7 cellular contexts compared by ENCODE assay signal in genomic region chr17:75270966-75271232, GRCh38. TPM values are rescaled to one million over a fixed set of nuclear protein-coding genes. Genes with fewer than 3 reads are reported as not detected.
DNase-seq lines count a peak whose midpoint lies in the region; ATAC-seq and TF ChIP-seq lines count a peak whose summit lies in the region.

Gene MIF4GD (minus strand): TSS chr17:75271231. CDS start chr17:75270195, 1,036 bp downstream.

- peak within 1 kb of the TSS; percentile 83 for H2AFZ ChIP-seq in neural cell (ENCODE audit: low read depth, low read length)

- WGBS in esophagus, 2 donors: 1% methylated on average over 22 to 39 of the region's 39 CpGs

- peaks cover 5% of the 10 kb centered on the region for H3K36me3 ChIP-seq in SJCRH30
- H3K36me3 ChIP-seq in esophagus (ENCODE audit: control insufficient read depth in 2 of 2, insufficient read depth in 2 of 2, low read length in 1 of 2): peaks cover 0 to 13% of the 10 kb centered on the region in 2 donors
- H3K36me3 ChIP-seq in neural cell (ENCODE audit: insufficient read depth, low read length): no peaks in the 10 kb centered on the region

- no peak for TF ChIP-seq CTCF in neural cell (IDR thresholded peaks at IDR 0.05; ENCODE audit: poor library complexity, severe bottlenecking)

- no peak for TF ChIP-seq EP300 in neural cell (conservative IDR thresholded peaks at IDR 0.05; ENCODE audit: poor library complexity, severe bottlenecking)

- H3K27me3 ChIP-seq in SJCRH30: no peaks in the 10 kb centered on the region
- H3K27me3 ChIP-seq in esophagus (ENCODE audit: control insufficient read depth in 1 of 2, insufficient read depth in 2 of 2, low read length in 2 of 2): no peaks in the 10 kb centered on the region
- no peaks in the 10 kb centered on the region for H3K27me3 ChIP-seq in neural cell (ENCODE audit: insufficient read depth, low read depth, low read length)

- H3K27ac ChIP-seq in SJCRH30 (peak within 1 kb of the TSS; percentile 13; the same call in 1 of the 2 replicates), esophagus (ENCODE audit: low read depth in 2 of 2, low read length in 1 of 2) (peak within 1 kb of the TSS; percentile 93 to 95), neural cell (ENCODE audit: low read length) (peak within 1 kb of the TSS; percentile 80)

- H3K4me2 ChIP-seq in neural cell (ENCODE audit: low read length): peak within 1 kb of the TSS; percentile 61

- DNase-seq in SJCRH30 (no peak), cerebellar cortex (ENCODE audit: low spot score) (no peak)
- no peak for DNase-seq in stimulated activated CD4-positive, alpha-beta T cell treated with anti-CD3 and anti-CD28 coated beads, Interleukin-15, amount 100 ng/mL, for 24 hours

- no peak for TF ChIP-seq RAD21 in neural cell (conservative IDR thresholded peaks at IDR 0.05)

- H3K4me1 ChIP-seq in SJCRH30 (peaks cover 3% of the 10 kb centered on the region; the same call in 1 of the 2 replicates), esophagus (ENCODE audit: control insufficient read depth in 2 of 2, insufficient read depth in 2 of 2, low read length in 1 of 2) (peaks cover 0 to 15% of the 10 kb centered on the region in 2 donors)

- H3K79me2 ChIP-seq in neural cell (replicated peaks; ENCODE audit: insufficient read depth, low read length): no peaks in the 10 kb centered on the region

- H4K20me1 ChIP-seq in neural cell (ENCODE audit: insufficient read depth): no peaks in the 10 kb centered on the region

- no peaks in the 10 kb centered on the region for H3F3A ChIP-seq in neural cell (ENCODE audit: insufficient read depth, low read length, poor library complexity, severe bottlenecking)

- H3K9me2 ChIP-seq in neural cell (ENCODE audit: insufficient read depth, low read length): no peaks in the 10 kb centered on the region

- H3K9ac ChIP-seq in neural cell (ENCODE audit: low read length): peak within 1 kb of the TSS; percentile 94

- H3K9me3 ChIP-seq in SJCRH30 (replicated peaks): no peaks in the 10 kb centered on the region
- H3K9me3 ChIP-seq in esophagus (ENCODE audit: control insufficient read depth in 2 of 2, insufficient read depth in 1 of 2, low read depth in 1 of 2, low read length in 1 of 2): no peaks in the 10 kb centered on the region
- no peaks in the 10 kb centered on the region for H3K9me3 ChIP-seq in neural cell (ENCODE audit: low read length)

- ATAC-seq in GM21723 (IDR thresholded peaks at IDR 0.05; ENCODE audit: unreplicated experiment) (peak; percentile 21), GM21390 (IDR thresholded peaks at IDR 0.05; ENCODE audit: unreplicated experiment) (no peak)

- H3K4me3 ChIP-seq in SJCRH30 (peak within 1 kb of the TSS; percentile 83), esophagus (ENCODE audit: low read depth in 1 of 2, low read length in 2 of 2) (peak within 1 kb of the TSS; percentile 70 to 84), neural cell (ENCODE audit: low read length) (peak within 1 kb of the TSS; percentile 98)

TF ChIP-seq in neural cell, 6 proteins besides CTCF, POLR2A, EP300 and RAD21:
- TF ChIP-seq TAF1 (IDR thresholded peaks at IDR 0.05; ENCODE audit: low read depth): peak; percentile 18
- no peak for TF ChIP-seq SMC3 (conservative IDR thresholded peaks at IDR 0.05; ENCODE audit: poor library complexity)
- no peak for TF ChIP-seq REST (IDR thresholded peaks at IDR 0.05; ENCODE audit: borderline replicate concordance)
- no peak for TF ChIP-seq MXI1 (conservative IDR thresholded peaks at IDR 0.05; ENCODE audit: poor library complexity, severe bottlenecking)

RNA-seq across cellular contexts. Expression of gene MIF4GD, which starts in this region (rescaled TPM):
- total RNA-seq in SJCRH30 (2014; rRNA removed; shearing (Covaris generic)): 4.4 and 5.2 TPM in 2 replicates
- 10 to 100 TPM in 1 of 2 donors, 1 to 10 TPM in 1; 9.3 to 23.3 TPM for polyA plus RNA-seq in esophagus
- polyA plus RNA-seq in neural cell: 27.7 and 35.2 TPM in 2 replicates
- polyA minus RNA-seq in neural cell: 21.1 and 27.3 TPM in 2 replicates

Comparison
In these comparisons a context has a peak if more than half of its experiments do, and no peak if none do; other contexts are left out.
1. H3K27ac ChIP-seq: peak in every context shown above with its lines; median percentile 94 in esophagus; 80 in neural cell; 13 in SJCRH30.